In the genomic region with DNA sequence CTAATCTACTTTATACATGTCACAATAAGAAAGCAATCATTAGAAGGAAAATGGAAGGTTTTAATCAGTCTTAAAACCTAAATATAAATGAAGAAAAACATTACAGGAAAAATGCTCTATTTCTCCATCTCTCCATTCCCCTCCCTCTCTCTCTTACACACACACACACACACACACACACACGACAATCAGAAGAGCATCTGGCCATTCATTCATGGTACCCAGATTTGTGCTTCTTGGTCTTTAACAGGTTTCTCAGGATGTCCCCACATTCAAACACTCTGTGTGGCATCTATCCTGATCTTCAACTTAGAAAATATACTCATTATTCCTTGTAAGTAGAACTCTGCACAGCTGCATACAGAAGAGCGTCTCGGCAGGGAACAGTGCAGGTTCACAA, we compare ENCODE assay signal across 8 cellular contexts. TPM values are rescaled to one million over a fixed set of nuclear protein-coding genes. Genes with fewer than 3 reads are reported as not detected.
DNase-seq lines count a peak whose midpoint lies in the region; ATAC-seq and TF ChIP-seq lines count a peak whose summit lies in the region.

No MANE protein-coding gene starts in this region.

- H3K4me3 Mint-ChIP-seq in stimulated activated effector memory CD8-positive, alpha-beta T cell treated with anti-CD3 and anti-CD28 coated beads, Interleukin-12 subunit alpha, Interleukin-12 subunit beta, amount 100 ng/mL, for 72 hours: peak overlapping the region; percentile 95

- TF ChIP-seq CTCF in VCaP (conservative IDR thresholded peaks at IDR 0.05) (no peak), hepatocyte (IDR thresholded peaks at IDR 0.05; ENCODE audit: poor library complexity) (no peak)

- no peaks in the 10 kb centered on the region for H3K27me3 ChIP-seq in hepatocyte

- peaks cover 9% of the 10 kb centered on the region for H3K4me1 ChIP-seq in hepatocyte (ENCODE audit: insufficient read depth)

- DNase-seq in NCI-H146 (lab: John Stamatoyannopoulos, UW) (peak; percentile 33), NCI-H146 treated with DMSO at 0.1 percent for 48 hours (lab: John Stamatoyannopoulos, UW; ENCODE audit: unreplicated experiment) (no peak), hepatocyte (ENCODE audit: low spot score) (no peak), C1 segment of cervical spinal cord (lab: John Stamatoyannopoulos, UW) (no peak)
- DNase-seq in stimulated activated effector memory CD8-positive, alpha-beta T cell treated with anti-CD3 and anti-CD28 coated beads, Interleukin-12 subunit alpha, Interleukin-12 subunit beta, amount 100 ng/mL, for 72 hours (ENCODE audit: low spot score in 2 of 2): no peak
- no peak for DNase-seq in stimulated activated CD4-positive, alpha-beta T cell treated with anti-CD3 and anti-CD28 coated beads, Interleukin-2, amount 100 ng/mL, for 48 hours

- H3K4me1 Mint-ChIP-seq in stimulated activated effector memory CD8-positive, alpha-beta T cell treated with anti-CD3 and anti-CD28 coated beads, Interleukin-12 subunit alpha, Interleukin-12 subunit beta, amount 100 ng/mL, for 72 hours: peaks cover 42% of the 10 kb centered on the region

- H3K9me3 Mint-ChIP-seq in stimulated activated effector memory CD8-positive, alpha-beta T cell treated with anti-CD3 and anti-CD28 coated beads, Interleukin-12 subunit alpha, Interleukin-12 subunit beta, amount 100 ng/mL, for 72 hours: no peaks in the 10 kb centered on the region

- H3K36me3 ChIP-seq in hepatocyte (replicated peaks; ENCODE audit: insufficient read depth, low read depth): no peaks in the 10 kb centered on the region

- H3K9me2 ChIP-seq in hepatocyte (replicated peaks; ENCODE audit: insufficient read depth): no peaks in the 10 kb centered on the region

- H3K4me3 ChIP-seq in hepatocyte: peak overlapping the region; percentile 73

- H3K4me2 ChIP-seq in hepatocyte: peak overlapping the region; percentile 87

- H3K27ac ChIP-seq in VCaP (peak overlapping the region; percentile 83), hepatocyte (peak overlapping the region; percentile 86)

- peak overlapping the region; percentile 94 for H2AFZ ChIP-seq in hepatocyte

- H3K36me3 Mint-ChIP-seq in stimulated activated effector memory CD8-positive, alpha-beta T cell treated with anti-CD3 and anti-CD28 coated beads, Interleukin-12 subunit alpha, Interleukin-12 subunit beta, amount 100 ng/mL, for 72 hours: peaks cover 46% of the 10 kb centered on the region

- no peaks in the 10 kb centered on the region for H3K9me3 ChIP-seq in hepatocyte (ENCODE audit: low read depth)

- no peak for ATAC-seq in stimulated activated effector memory CD8-positive, alpha-beta T cell treated with anti-CD3 and anti-CD28 coated beads, Interleukin-12 subunit alpha, Interleukin-12 subunit beta, amount 100 ng/mL, for 72 hours
- no peak for ATAC-seq in GM18907 (IDR thresholded peaks at IDR 0.05; ENCODE audit: unreplicated experiment)

- H4K20me1 ChIP-seq in hepatocyte (ENCODE audit: insufficient read depth, poor library complexity, severe bottlenecking): no peaks in the 10 kb centered on the region

- H3K79me2 ChIP-seq in hepatocyte: peaks cover 92% of the 10 kb centered on the region

- peak overlapping the region; percentile 97 for H3K27ac Mint-ChIP-seq in stimulated activated effector memory CD8-positive, alpha-beta T cell treated with anti-CD3 and anti-CD28 coated beads, Interleukin-12 subunit alpha, Interleukin-12 subunit beta, amount 100 ng/mL, for 72 hours

- WGBS in hepatocyte (ENCODE audit: low lambda C conversion rate, missing lambda C conversion rate): 0% methylated on average over 3 of the region's 3 CpGs

RNA-seq across cellular contexts. Expression of gene LRRC40, which starts 0.8 kb away (rescaled TPM):
- 23.0 and 24.4 TPM in 2 replicates for total RNA-seq in hepatocyte
- 9.7 and 11.2 TPM in 2 replicates for polyA plus RNA-seq in hepatocyte

RNA-seq across cellular contexts. Expression of gene SRSF11, which starts 16.6 kb away (rescaled TPM):
- 149 and 185 TPM in 2 replicates for total RNA-seq in hepatocyte
- 161 and 189 TPM in 2 replicates for polyA plus RNA-seq in hepatocyte
